9 cellular contexts compared by ENCODE assay signal in genomic region chr7:13988011-13988410, GRCh38. TPM values are rescaled to one million over a fixed set of nuclear protein-coding genes. Genes with fewer than 3 reads are reported as not detected.
A peak's percentile ranks its signal among the peaks of the same experiment; 100 is the strongest.
DNase-seq lines count a peak whose midpoint lies in the region; ATAC-seq and TF ChIP-seq lines count a peak whose summit lies in the region.
"Had no signal": no experiment of that assay in that cellular context is flagged by ENCODE, and none has a peak within 500 bp of the region (broad histone marks: within the 10 kb centered on the region; RNA-seq: fewer than 3 reads in every experiment).

No MANE protein-coding gene starts in this region.

- H3F3A ChIP-seq in GM23338 (replicated peaks; ENCODE audit: low read depth), result peaks cover 2% of the 10 kb centered on the region; the same call in 1 of the 2 replicates

- TF ChIP-seq CTCF in GM23338 (conservative IDR thresholded peaks at IDR 0.05; ENCODE audit: low read depth in 2 of 2), result no peak
- no peak for TF ChIP-seq CTCF in parathyroid adenoma (IDR thresholded peaks at IDR 0.05)

- DNase-seq in GM23338 (ENCODE audit: low spot score) (no peak), RPMI7951 (ENCODE audit: low read depth) (peak; percentile 80), fibroblast of gingiva (ENCODE audit: low read depth) (peak; percentile 62), D341Med (ENCODE audit: low spot score) (no peak), GM19240 (ENCODE audit: insufficient read length, low spot score) (no peak)
- DNase-seq: occipital lobe had no signal

- no peaks in the 10 kb centered on the region for H3K9me3 Mint-ChIP-seq in GM23338

- peak overlapping the region; percentile 99; the same call in 1 of the 2 replicates for H3K27ac ChIP-seq in GM23338 (ENCODE audit: low read depth)
- H3K27ac ChIP-seq in parathyroid adenoma, result no peak overlapping the region

- H3K36me3 ChIP-seq in GM23338 (ENCODE audit: insufficient read depth), result no peaks in the 10 kb centered on the region
- H3K36me3 ChIP-seq in parathyroid adenoma (ENCODE audit: control insufficient read depth, insufficient read depth, low read length), result no peaks in the 10 kb centered on the region

- no peaks in the 10 kb centered on the region for H3K9me2 ChIP-seq in GM23338 (ENCODE audit: insufficient read depth)

- H3K9me3 ChIP-seq in parathyroid adenoma (ENCODE audit: control insufficient read depth, low read length), result no peaks in the 10 kb centered on the region

- peaks cover 10% of the 10 kb centered on the region; the same call in 2 of the 3 replicates for H3K36me3 Mint-ChIP-seq in GM23338 (ENCODE audit: low read depth)

- peaks cover 25% of the 10 kb centered on the region for H3K4me1 Mint-ChIP-seq in GM23338

- H4K20me1 ChIP-seq in GM23338 (replicated peaks; ENCODE audit: insufficient read depth), result no peaks in the 10 kb centered on the region

- H3K4me1 ChIP-seq in GM23338 (ENCODE audit: insufficient read depth) (peaks cover 46% of the 10 kb centered on the region), parathyroid adenoma (no peaks in the 10 kb centered on the region)

- H3K9ac ChIP-seq in parathyroid adenoma, result no peak overlapping the region

- peak overlapping the region; percentile 67 for H3K4me3 ChIP-seq in GM23338
- peak overlapping the region; percentile 80 for H3K4me3 ChIP-seq in parathyroid adenoma (ENCODE audit: low read depth, low read length)

- H3K4me2 ChIP-seq in GM23338, result peak overlapping the region; percentile 93
- H3K4me2 ChIP-seq in parathyroid adenoma (ENCODE audit: low read length), result peak overlapping the region; percentile 82

- ATAC-seq in GM23338 (no peak), GM18502 (IDR thresholded peaks at IDR 0.05; ENCODE audit: poor library complexity, unreplicated experiment) (no peak), GM21825 (IDR thresholded peaks at IDR 0.05; ENCODE audit: unreplicated experiment) (no peak)

- no peaks in the 10 kb centered on the region for H3K27me3 ChIP-seq in GM23338 (ENCODE audit: insufficient read depth)
- H3K27me3 ChIP-seq in parathyroid adenoma (ENCODE audit: control insufficient read depth, insufficient read depth, low read length), result no peaks in the 10 kb centered on the region

- H3K79me2 ChIP-seq in GM23338 (replicated peaks; ENCODE audit: insufficient read depth) (peaks cover 44% of the 10 kb centered on the region), parathyroid adenoma (no peaks in the 10 kb centered on the region)

- H3K27ac Mint-ChIP-seq in GM23338, result no peak overlapping the region

- no peak overlapping the region for H2AFZ ChIP-seq in GM23338
- H2AFZ ChIP-seq in parathyroid adenoma, result peak overlapping the region; percentile 62

- H3K4me3 Mint-ChIP-seq in GM23338, result no peak overlapping the region

- H3K27me3 Mint-ChIP-seq in GM23338 (ENCODE audit: insufficient read depth, low read depth, poor library complexity), result no peaks in the 10 kb centered on the region

TF ChIP-seq in GM23338, 12 proteins besides CTCF, POLR2A, EP300 and RAD21:
- no peak for TF ChIP-seq EZH2phosphoT487 (IDR thresholded peaks at IDR 0.05; ENCODE audit: unreplicated experiment)
- TF ChIP-seq REST (IDR thresholded peaks at IDR 0.05; ENCODE audit: unreplicated experiment), result no peak
- TF ChIP-seq ZNF114 (CRISPR knock-in tag; IDR thresholded peaks at IDR 0.05), result no peak
- TF ChIP-seq POLR2AphosphoS5 (IDR thresholded peaks at IDR 0.05; ENCODE audit: low read depth), result no peak
- TF ChIP-seq ZNF331 (CRISPR knock-in tag; IDR thresholded peaks at IDR 0.05; ENCODE audit: low read depth), result no peak
- no peak for TF ChIP-seq STAT1 (IDR thresholded peaks at IDR 0.05; ENCODE audit: unreplicated experiment)
- TF ChIP-seq, protein P1, sequence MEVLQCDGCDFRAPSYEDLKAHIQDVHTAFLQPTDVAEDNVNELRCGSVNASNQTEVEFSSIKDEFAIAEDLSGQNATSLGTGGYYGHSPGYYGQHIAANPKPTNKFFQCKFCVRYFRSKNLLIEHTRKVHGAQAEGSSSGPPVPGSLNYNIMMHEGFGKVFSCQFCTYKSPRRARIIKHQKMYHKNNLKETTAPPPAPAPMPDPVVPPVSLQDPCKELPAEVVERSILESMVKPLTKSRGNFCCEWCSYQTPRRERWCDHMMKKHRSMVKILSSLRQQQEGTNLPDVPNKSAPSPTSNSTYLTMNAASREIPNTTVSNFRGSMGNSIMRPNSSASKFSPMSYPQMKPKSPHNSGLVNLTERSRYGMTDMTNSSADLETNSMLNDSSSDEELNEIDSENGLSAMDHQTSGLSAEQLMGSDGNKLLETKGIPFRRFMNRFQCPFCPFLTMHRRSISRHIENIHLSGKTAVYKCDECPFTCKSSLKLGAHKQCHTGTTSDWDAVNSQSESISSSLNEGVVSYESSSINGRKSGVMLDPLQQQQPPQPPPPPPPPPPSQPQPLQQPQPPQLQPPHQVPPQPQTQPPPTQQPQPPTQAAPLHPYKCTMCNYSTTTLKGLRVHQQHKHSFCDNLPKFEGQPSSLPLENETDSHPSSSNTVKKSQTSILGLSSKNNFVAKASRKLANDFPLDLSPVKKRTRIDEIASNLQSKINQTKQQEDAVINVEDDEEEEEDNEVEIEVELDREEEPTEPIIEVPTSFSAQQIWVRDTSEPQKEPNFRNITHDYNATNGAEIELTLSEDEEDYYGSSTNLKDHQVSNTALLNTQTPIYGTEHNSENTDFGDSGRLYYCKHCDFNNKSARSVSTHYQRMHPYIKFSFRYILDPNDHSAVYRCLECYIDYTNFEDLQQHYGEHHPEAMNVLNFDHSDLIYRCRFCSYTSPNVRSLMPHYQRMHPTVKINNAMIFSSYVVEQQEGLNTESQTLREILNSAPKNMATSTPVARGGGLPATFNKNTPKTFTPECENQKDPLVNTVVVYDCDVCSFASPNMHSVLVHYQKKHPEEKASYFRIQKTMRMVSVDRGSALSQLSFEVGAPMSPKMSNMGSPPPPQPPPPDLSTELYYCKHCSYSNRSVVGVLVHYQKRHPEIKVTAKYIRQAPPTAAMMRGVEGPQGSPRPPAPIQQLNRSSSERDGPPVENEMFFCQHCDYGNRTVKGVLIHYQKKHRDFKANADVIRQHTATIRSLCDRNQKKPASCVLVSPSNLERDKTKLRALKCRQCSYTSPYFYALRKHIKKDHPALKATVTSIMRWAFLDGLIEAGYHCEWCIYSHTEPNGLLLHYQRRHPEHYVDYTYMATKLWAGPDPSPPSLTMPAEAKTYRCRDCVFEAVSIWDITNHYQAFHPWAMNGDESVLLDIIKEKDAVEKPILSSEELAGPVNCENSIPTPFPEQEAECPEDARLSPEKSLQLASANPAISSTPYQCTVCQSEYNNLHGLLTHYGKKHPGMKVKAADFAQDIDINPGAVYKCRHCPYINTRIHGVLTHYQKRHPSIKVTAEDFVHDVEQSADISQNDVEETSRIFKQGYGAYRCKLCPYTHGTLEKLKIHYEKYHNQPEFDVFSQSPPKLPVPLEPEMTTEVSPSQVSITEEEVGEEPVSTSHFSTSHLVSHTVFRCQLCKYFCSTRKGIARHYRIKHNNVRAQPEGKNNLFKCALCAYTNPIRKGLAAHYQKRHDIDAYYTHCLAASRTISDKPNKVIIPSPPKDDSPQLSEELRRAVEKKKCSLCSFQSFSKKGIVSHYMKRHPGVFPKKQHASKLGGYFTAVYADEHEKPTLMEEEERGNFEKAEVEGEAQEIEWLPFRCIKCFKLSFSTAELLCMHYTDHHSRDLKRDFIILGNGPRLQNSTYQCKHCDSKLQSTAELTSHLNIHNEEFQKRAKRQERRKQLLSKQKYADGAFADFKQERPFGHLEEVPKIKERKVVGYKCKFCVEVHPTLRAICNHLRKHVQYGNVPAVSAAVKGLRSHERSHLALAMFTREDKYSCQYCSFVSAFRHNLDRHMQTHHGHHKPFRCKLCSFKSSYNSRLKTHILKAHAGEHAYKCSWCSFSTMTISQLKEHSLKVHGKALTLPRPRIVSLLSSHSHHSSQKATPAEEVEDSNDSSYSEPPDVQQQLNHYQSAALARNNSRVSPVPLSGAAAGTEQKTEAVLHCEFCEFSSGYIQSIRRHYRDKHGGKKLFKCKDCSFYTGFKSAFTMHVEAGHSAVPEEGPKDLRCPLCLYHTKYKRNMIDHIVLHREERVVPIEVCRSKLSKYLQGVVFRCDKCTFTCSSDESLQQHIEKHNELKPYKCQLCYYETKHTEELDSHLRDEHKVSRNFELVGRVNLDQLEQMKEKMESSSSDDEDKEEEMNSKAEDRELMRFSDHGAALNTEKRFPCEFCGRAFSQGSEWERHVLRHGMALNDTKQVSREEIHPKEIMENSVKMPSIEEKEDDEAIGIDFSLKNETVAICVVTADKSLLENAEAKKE (CRISPR knock-in tag; IDR thresholded peaks at IDR 0.05), result no peak

RNA-seq across cellular contexts. Expression of gene ETV1, which starts 1.5 kb away (rescaled TPM):
- total RNA-seq in GM23338 (2014; rRNA removed; shearing (Covaris generic)), result 53.5 and 61.9 TPM in 2 replicates
- 39.9 and 49.4 TPM in 2 replicates for polyA plus RNA-seq in GM23338 (2016; fragmentation: Nextera tagmentation; extraction: Ambion mirVana)
- 91.5 and 128 TPM in 2 replicates for total RNA-seq in RPMI7951 (2014; rRNA removed; shearing (Covaris generic))

Comparison
In these comparisons a context has a peak if more than half of its experiments do, and no peak if none do; other contexts are left out.
1. DNase-seq: peak in RPMI7951 (single experiment) and fibroblast of gingiva (single experiment); none in GM23338 (single experiment), D341Med (single experiment) and GM19240 (single experiment).